Comparison of ENCODE assay signal across 8 cellular contexts in genomic region chr17:82457790-82458129, GRCh38. TPM values are rescaled to one million over a fixed set of nuclear protein-coding genes. Genes with fewer than 3 reads are reported as not detected.
DNase-seq lines count a peak whose midpoint lies in the region; ATAC-seq, FAIRE-seq and TF ChIP-seq lines count a peak whose summit lies in the region.

No MANE protein-coding gene starts in this region.

- H3K27ac ChIP-seq in SK-N-SH (ENCODE audit: low read depth in 2 of 2, low read length in 1 of 2), result peak overlapping the region; percentile 98 to 99
- H3K27ac ChIP-seq in keratinocyte (ENCODE audit: control insufficient read depth, insufficient read depth, low read length), result peak overlapping the region; percentile 90
- peak overlapping the region; percentile 100 for H3K27ac ChIP-seq in substantia nigra (ENCODE audit: low read depth, low read length, poor library complexity, severe bottlenecking)

- TF ChIP-seq CTCF in SK-N-SH (IDR thresholded peaks at IDR 0.05) (no peak), keratinocyte (optimal IDR thresholded peaks at IDR 0.05 in 1 of 3, IDR thresholded peaks at IDR 0.05 in 1 of 3, conservative IDR thresholded peaks at IDR 0.05 in 1 of 3; ENCODE audit: extremely low read depth in 1 of 3, insufficient read depth in 2 of 3, low read length in 3 of 3) (no peak)

- no peak for FAIRE-seq in keratinocyte (lab: Jason Lieb, UNC)

- CTCF ChIA-PET in SK-N-SH (lab: Yijun Ruan, JAX), result interaction anchor here (1.1 to 2.2 kb wide), 3 partner anchors 36 to 252 kb away, joined by 3 to 9 read pairs (median 3); no protein-coding TSS in a partner anchor

- WGBS in SK-N-SH (ENCODE audit: low lambda C conversion rate), result 2% methylated on average over 3 of the region's 3 CpGs

- peak overlapping the region; percentile 95 for H3K27ac Mint-ChIP-seq in activated naive CD8-positive, alpha-beta T cell treated with anti-CD3 and anti-CD28 coated beads, Interleukin-2, amount 10 ng/mL, durations not matched to agents 7 days and 5 days

- peak overlapping the region; percentile 95 for H3K9ac ChIP-seq in SK-N-SH
- peak overlapping the region; percentile 91 for H3K9ac ChIP-seq in keratinocyte (ENCODE audit: control insufficient read depth, extremely low read depth, insufficient read depth, low read length)

- H4K20me1 ChIP-seq in SK-N-SH (ENCODE audit: insufficient read depth) (peaks cover 6% of the 10 kb centered on the region; the same call in 1 of the 2 replicates), keratinocyte (ENCODE audit: control insufficient read depth, extremely low read depth, insufficient read depth, low read length) (no peaks in the 10 kb centered on the region)

- no peaks in the 10 kb centered on the region for H3K9me2 ChIP-seq in SK-N-SH

- no peaks in the 10 kb centered on the region for H3K9me3 Mint-ChIP-seq in activated naive CD8-positive, alpha-beta T cell treated with anti-CD3 and anti-CD28 coated beads, Interleukin-2, amount 10 ng/mL, durations not matched to agents 7 days and 5 days

- H3K9me3 ChIP-seq in SK-N-SH (no peaks in the 10 kb centered on the region), keratinocyte (ENCODE audit: control insufficient read depth, low read depth, low read length) (no peaks in the 10 kb centered on the region)

- H3K27me3 Mint-ChIP-seq in activated naive CD8-positive, alpha-beta T cell treated with anti-CD3 and anti-CD28 coated beads, Interleukin-2, amount 10 ng/mL, durations not matched to agents 7 days and 5 days, result no peaks in the 10 kb centered on the region

- H2AFZ ChIP-seq in SK-N-SH (ENCODE audit: low read depth), result peak overlapping the region; percentile 1
- no peak overlapping the region for H2AFZ ChIP-seq in keratinocyte (ENCODE audit: control insufficient read depth, low read length)

- dilution Hi-C loops in keratinocyte (cut with MboI; ENCODE audit: extremely low pct_ligation_motif_present, low sequenced_read_pairs), result no loop called here

- POLR2A ChIA-PET in SK-N-SH (lab: Yijun Ruan, JAX), result interaction anchor here (0.7 to 1.3 kb wide), 4 partner anchors 37 to 88 kb away, joined by 3 to 5 read pairs (median 4); no protein-coding TSS in a partner anchor
- POLR2A ChIA-PET in activated naive CD8-positive, alpha-beta T cell treated with anti-CD3 and anti-CD28 coated beads, Interleukin-2, amount 10 ng/mL, durations not matched to agents 7 days and 5 days (lab: Charles Lee), result interaction anchor here (0.5 to 1.7 kb wide), 10 partner anchors 8 to 406 kb away, joined by 3 to 17 read pairs (median 4); partner anchors contain the start of gene CD7

- H3K4me3 ChIP-seq in SK-N-SH (ENCODE audit: low read depth in 2 of 2, low read length in 1 of 2) (peak overlapping the region; percentile 74 to 92), keratinocyte (ENCODE audit: control insufficient read depth in 2 of 3, extremely low read depth in 1 of 3, insufficient read depth in 2 of 3, low read depth in 1 of 3, low read length in 3 of 3) (peak overlapping the region; percentile 20 to 81 (median 70))

- H3K9me1 ChIP-seq in keratinocyte (ENCODE audit: control insufficient read depth, extremely low read depth, insufficient read depth, low read length), result no peaks in the 10 kb centered on the region

- intact Hi-C loops in posterior cingulate gyrus (cut with DNase I), result loop anchor here (5.0 kb wide), 1 partner anchor 40 kb away; no protein-coding TSS in a partner anchor

- ATAC-seq in SK-N-SH treated with all-trans-retinoic acid at 6 μM for 48 hours, result no peak
- ATAC-seq in activated naive CD8-positive, alpha-beta T cell treated with anti-CD3 and anti-CD28 coated beads, Interleukin-2, amount 10 ng/mL, durations not matched to agents 7 days and 5 days (ENCODE audit: low read depth), result no peak

- peak overlapping the region; percentile 94 for H3K4me2 ChIP-seq in SK-N-SH
- H3K4me2 ChIP-seq in keratinocyte (ENCODE audit: control insufficient read depth, extremely low read depth, insufficient read depth, low read depth, low read length), result peak overlapping the region; percentile 68

- H3K27me3 ChIP-seq in SK-N-SH (ENCODE audit: insufficient read depth), result no peaks in the 10 kb centered on the region
- no peaks in the 10 kb centered on the region for H3K27me3 ChIP-seq in keratinocyte (ENCODE audit: control insufficient read depth, extremely low read depth, insufficient read depth, low read length)

- H3K4me1 ChIP-seq in SK-N-SH (ENCODE audit: control insufficient read depth in 1 of 2, insufficient read depth in 2 of 2, low read depth in 1 of 2, low read length in 1 of 2) (peaks cover 5 to 11% of the 10 kb centered on the region in 2 experiments; a peak in 3 of 4 replicates), keratinocyte (ENCODE audit: control insufficient read depth, extremely low read depth, insufficient read depth, low read length) (peaks cover 15% of the 10 kb centered on the region)

- H3K4me3 Mint-ChIP-seq in activated naive CD8-positive, alpha-beta T cell treated with anti-CD3 and anti-CD28 coated beads, Interleukin-2, amount 10 ng/mL, durations not matched to agents 7 days and 5 days, result peak overlapping the region; percentile 79

- H3K36me3 Mint-ChIP-seq in activated naive CD8-positive, alpha-beta T cell treated with anti-CD3 and anti-CD28 coated beads, Interleukin-2, amount 10 ng/mL, durations not matched to agents 7 days and 5 days, result peaks cover 26% of the 10 kb centered on the region

- H3K79me2 ChIP-seq in SK-N-SH (ENCODE audit: insufficient read depth) (peaks cover 28% of the 10 kb centered on the region), keratinocyte (ENCODE audit: control insufficient read depth, insufficient read depth, low read length) (peaks cover 6% of the 10 kb centered on the region)

- DNase-seq in SK-N-SH (no peak), keratinocyte (ENCODE audit: low read depth, low spot score) (no peak), substantia nigra (lab: John Stamatoyannopoulos, UW) (no peak), GM19238 (ENCODE audit: insufficient read length, low spot score) (no peak), H4 (ENCODE audit: low spot score) (no peak), posterior cingulate gyrus (no peak)
- DNase-seq in activated naive CD8-positive, alpha-beta T cell treated with anti-CD3 and anti-CD28 coated beads, Interleukin-2, amount 10 ng/mL, durations not matched to agents 7 days and 5 days, result no peak

- TF ChIP-seq RAD21 in SK-N-SH (IDR thresholded peaks at IDR 0.05; ENCODE audit: low read length), result no peak

- peaks cover 31% of the 10 kb centered on the region for H3K4me1 Mint-ChIP-seq in activated naive CD8-positive, alpha-beta T cell treated with anti-CD3 and anti-CD28 coated beads, Interleukin-2, amount 10 ng/mL, durations not matched to agents 7 days and 5 days

- H3K36me3 ChIP-seq in SK-N-SH (replicated peaks in 1 of 2; ENCODE audit: control insufficient read depth in 1 of 2, insufficient read depth in 2 of 2, low read length in 1 of 2) (peaks cover 13 to 21% of the 10 kb centered on the region in 2 experiments), keratinocyte (ENCODE audit: control insufficient read depth in 2 of 2, extremely low read depth in 1 of 2, insufficient read depth in 2 of 2, low read length in 2 of 2) (peaks cover 3% of the 10 kb centered on the region in 2 experiments)

- TF ChIP-seq EP300 in SK-N-SH (IDR thresholded peaks at IDR 0.05; ENCODE audit: borderline replicate concordance in 1 of 2, low read depth in 1 of 2, low read length in 1 of 2), result 0 out of 4 replicates have a peak, but pooled peaks of 1 of the 2 experiments have one; percentile 37

- H3F3A ChIP-seq in SK-N-SH (replicated peaks; ENCODE audit: insufficient read depth), result peaks cover 7% of the 10 kb centered on the region

RNA-seq across cellular contexts. Expression of gene NARF, which starts 0.8 kb away (rescaled TPM):
- polyA plus RNA-seq in SK-N-SH (2012; rRNA removed), result 128 and 130 TPM in 2 replicates
- polyA plus RNA-seq in SK-N-SH (2012; cell fraction: cytosol; rRNA removed), result 90.6 and 112 TPM in 2 replicates
- polyA plus RNA-seq in SK-N-SH (2012; cell fraction: nucleus; rRNA removed), result 222 and 289 TPM in 2 replicates
- total RNA-seq in activated naive CD8-positive, alpha-beta T cell treated with anti-CD3 and anti-CD28 coated beads, Interleukin-2, amount 10 ng/mL, durations not matched to agents 7 days and 5 days, result 100 to 1,000 TPM; 106 to 121 TPM
- 31.9 to 36.8 TPM (median 32.9 TPM) in 3 replicates for polyA plus RNA-seq in keratinocyte
- polyA plus RNA-seq in keratinocyte (2011; ENCODE audit: low read depth), result 40.8 TPM
- polyA plus RNA-seq in keratinocyte (2011; cell fraction: cytosol; rRNA removed), result 27.9 and 31.3 TPM in 2 replicates
- 40.5 and 43.6 TPM in 2 replicates for polyA plus RNA-seq in keratinocyte (2011; cell fraction: nucleus; rRNA removed)
- polyA plus RNA-seq in keratinocyte (2012; ENCODE audit: low replicate concordance), result 22.1 and 40.8 TPM in 2 replicates
- 19.5 to 39.9 TPM (median 24.4 TPM) in 3 replicates for polyA minus RNA-seq in keratinocyte
- polyA minus RNA-seq in keratinocyte (2011; cell fraction: cytosol; rRNA and poly(A)+ RNA removed), result 26.1 TPM
- polyA minus RNA-seq in keratinocyte (2011; cell fraction: nucleus; rRNA and poly(A)+ RNA removed), result 7.3 and 12.1 TPM in 2 replicates
- 71.6 and 74.3 TPM in 2 replicates for total RNA-seq in H4 (2014; rRNA removed; shearing (Covaris generic))

RNA-seq across cellular contexts. Expression of gene CYBC1, which starts 7.2 kb away (rescaled TPM):
- polyA plus RNA-seq in SK-N-SH (2012; rRNA removed) (160 and 165 TPM in 2 replicates), keratinocyte (30.2 to 36.0 TPM (median 34.2 TPM) in 3 replicates)
- 97.3 and 115 TPM in 2 replicates for polyA plus RNA-seq in SK-N-SH (2012; cell fraction: cytosol; rRNA removed)
- 403 and 584 TPM in 2 replicates for polyA plus RNA-seq in SK-N-SH (2012; cell fraction: nucleus; rRNA removed)
- total RNA-seq in activated naive CD8-positive, alpha-beta T cell treated with anti-CD3 and anti-CD28 coated beads, Interleukin-2, amount 10 ng/mL, durations not matched to agents 7 days and 5 days, result 100 to 1,000 TPM; 301 to 323 TPM
- 10.1 TPM for polyA plus RNA-seq in keratinocyte (2011; ENCODE audit: low read depth)
- polyA plus RNA-seq in keratinocyte (2011; cell fraction: cytosol; rRNA removed), result 14.2 and 21.4 TPM in 2 replicates
- polyA plus RNA-seq in keratinocyte (2011; cell fraction: nucleus; rRNA removed), result 59.9 and 70.1 TPM in 2 replicates
- polyA plus RNA-seq in keratinocyte (2012; ENCODE audit: low replicate concordance), result 25.9 and 27.8 TPM in 2 replicates
- polyA minus RNA-seq in keratinocyte, result 22.5 to 35.4 TPM (median 26.9 TPM) in 3 replicates
- polyA minus RNA-seq in keratinocyte (2011; cell fraction: cytosol; rRNA and poly(A)+ RNA removed), result 28.6 TPM
- 25.4 and 25.9 TPM in 2 replicates for polyA minus RNA-seq in keratinocyte (2011; cell fraction: nucleus; rRNA and poly(A)+ RNA removed)
- total RNA-seq in H4 (2014; rRNA removed; shearing (Covaris generic)), result 73.5 and 78.9 TPM in 2 replicates

RNA-seq across cellular contexts. Expression of gene OGFOD3, which starts 39.4 kb away (rescaled TPM):
- 57.1 and 68.2 TPM in 2 replicates for polyA plus RNA-seq in SK-N-SH (2012; rRNA removed)
- 38.7 and 54.7 TPM in 2 replicates for polyA plus RNA-seq in SK-N-SH (2012; cell fraction: cytosol; rRNA removed)
- 67.2 and 94.3 TPM in 2 replicates for polyA plus RNA-seq in SK-N-SH (2012; cell fraction: nucleus; rRNA removed)
- 10 to 100 TPM; 24.4 to 27.4 TPM for total RNA-seq in activated naive CD8-positive, alpha-beta T cell treated with anti-CD3 and anti-CD28 coated beads, Interleukin-2, amount 10 ng/mL, durations not matched to agents 7 days and 5 days
- polyA plus RNA-seq in keratinocyte, result 10.8 to 21.6 TPM (median 15.3 TPM) in 3 replicates
- polyA plus RNA-seq in keratinocyte (2011; ENCODE audit: low read depth), result 10.0 TPM
- polyA plus RNA-seq in keratinocyte (2011; cell fraction: cytosol; rRNA removed), result 8.8 and 13.7 TPM in 2 replicates
- polyA plus RNA-seq in keratinocyte (2011; cell fraction: nucleus; rRNA removed), result 15.5 and 18.5 TPM in 2 replicates
- polyA plus RNA-seq in keratinocyte (2012; ENCODE audit: low replicate concordance), result 8.4 and 21.7 TPM in 2 replicates
- polyA minus RNA-seq in keratinocyte, result 18.9 to 30.5 TPM (median 20.1 TPM) in 3 replicates
- polyA minus RNA-seq in keratinocyte (2011; cell fraction: cytosol; rRNA and poly(A)+ RNA removed), result 21.5 TPM
- polyA minus RNA-seq in keratinocyte (2011; cell fraction: nucleus; rRNA and poly(A)+ RNA removed), result 12.5 and 17.1 TPM in 2 replicates
- total RNA-seq in H4 (2014; rRNA removed; shearing (Covaris generic)), result 28.3 and 30.1 TPM in 2 replicates

RNA-seq across cellular contexts. Expression of gene HEXD, which starts 39.6 kb away (rescaled TPM):
- polyA plus RNA-seq in SK-N-SH (2012; rRNA removed) (38.8 and 43.1 TPM in 2 replicates), keratinocyte (5.6 to 7.8 TPM (median 6.6 TPM) in 3 replicates)
- 10.8 and 18.1 TPM in 2 replicates for polyA plus RNA-seq in SK-N-SH (2012; cell fraction: cytosol; rRNA removed)
- 328 and 454 TPM in 2 replicates for polyA plus RNA-seq in SK-N-SH (2012; cell fraction: nucleus; rRNA removed)
- 10 to 100 TPM; 84.1 to 84.8 TPM for total RNA-seq in activated naive CD8-positive, alpha-beta T cell treated with anti-CD3 and anti-CD28 coated beads, Interleukin-2, amount 10 ng/mL, durations not matched to agents 7 days and 5 days
- polyA plus RNA-seq in keratinocyte (2011; ENCODE audit: low read depth), result 1.9 TPM
- polyA plus RNA-seq in keratinocyte (2011; cell fraction: cytosol; rRNA removed), result 2.9 and 4.1 TPM in 2 replicates
- 19.7 and 20.7 TPM in 2 replicates for polyA plus RNA-seq in keratinocyte (2011; cell fraction: nucleus; rRNA removed)
- 4.2 and 5.2 TPM in 2 replicates for polyA plus RNA-seq in keratinocyte (2012; ENCODE audit: low replicate concordance)
- polyA minus RNA-seq in keratinocyte, result 3.7 to 5.4 TPM (median 3.9 TPM) in 3 replicates
- 10.4 TPM for polyA minus RNA-seq in keratinocyte (2011; cell fraction: cytosol; rRNA and poly(A)+ RNA removed)
- polyA minus RNA-seq in keratinocyte (2011; cell fraction: nucleus; rRNA and poly(A)+ RNA removed), result 4.6 and 6.7 TPM in 2 replicates
- total RNA-seq in H4 (2014; rRNA removed; shearing (Covaris generic)), result 6.3 and 8.4 TPM in 2 replicates
